In the genomic region with DNA sequence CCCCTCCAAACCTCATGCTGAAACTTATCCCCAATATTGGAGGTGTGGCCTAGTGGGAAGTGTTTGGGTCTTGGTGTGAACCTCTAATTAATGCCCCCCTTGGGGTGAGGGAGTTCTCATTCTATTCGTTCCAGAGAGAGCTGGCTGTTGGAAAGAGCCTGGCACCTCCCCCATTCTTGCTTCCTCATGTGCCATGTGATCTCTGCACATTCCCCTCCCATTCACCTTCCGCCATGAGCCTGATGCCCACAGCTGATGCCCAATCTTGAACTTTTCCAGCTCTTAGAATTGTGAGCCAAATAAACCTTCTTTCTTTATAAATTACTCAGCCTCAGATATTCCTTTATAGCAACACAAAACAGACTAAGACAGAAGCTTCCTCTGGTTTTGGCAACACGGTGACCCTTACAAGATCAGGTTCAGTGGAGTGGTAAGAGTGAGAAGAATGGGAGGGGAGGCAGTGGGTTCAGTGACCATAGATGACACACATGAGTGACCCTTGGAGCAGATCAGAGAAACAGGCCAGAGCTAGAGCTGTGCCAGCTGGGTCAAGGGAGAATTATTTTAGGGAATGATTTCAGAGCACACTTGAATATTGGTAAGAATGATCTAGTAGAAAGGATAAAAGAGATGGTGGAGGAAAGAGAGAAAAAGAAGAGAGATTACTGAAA, we compare ENCODE assay signal across 2 cellular contexts.
TF ChIP-seq lines count a peak whose summit lies in the region.

No MANE protein-coding gene starts in this region.

TF ChIP-seq in liver, 16 proteins besides CTCF, POLR2A, EP300 and RAD21 (continued from another document):
- TF ChIP-seq ZBTB33 (IDR thresholded peaks at IDR 0.05) = no peak
- TF ChIP-seq TAF1 (conservative IDR thresholded peaks at IDR 0.05) = no peak
- peak; percentile 68 to 79 for TF ChIP-seq RXRA (IDR thresholded peaks at IDR 0.05)

TF ChIP-seq in HepG2, 621 proteins besides CTCF, POLR2A, EP300 and RAD21 (continued from another document):
- TF ChIP-seq ZBTB39 (CRISPR knock-in tag; IDR thresholded peaks at IDR 0.05) (no peak), PBX2 (CRISPR knock-in tag; IDR thresholded peaks at IDR 0.05) (no peak), ZNF331 (CRISPR knock-in tag; IDR thresholded peaks at IDR 0.05) (no peak)
